Comparison of ENCODE assay signal across 20 cellular contexts in genomic region chr9:127390243-127390535, GRCh38.
"Had no signal": no experiment of that assay in that cellular context is flagged by ENCODE, and none has a peak within 500 bp of the region (broad histone marks: within the 10 kb centered on the region; RNA-seq: fewer than 3 reads in every experiment).

No MANE protein-coding gene starts in this region.

- ATAC-seq: left lobe of liver; pancreas; stimulated activated effector memory CD8-positive, alpha-beta T cell treated with anti-CD3 and anti-CD28 coated beads, Interleukin-12 subunit alpha, Interleukin-12 subunit beta, amount 100 ng/mL, for 72 hours; WTC11 had no signal

- H3K27ac ChIP-seq: breast epithelium, esophagus squamous epithelium, pancreas, thoracic aorta had no signal

- H3K9me3 ChIP-seq: breast epithelium, esophagus squamous epithelium, pancreas, thoracic aorta had no signal

- H3K4me1 ChIP-seq: breast epithelium, pancreas had no signal

- H3K36me3 ChIP-seq: breast epithelium, pancreas had no signal

- DNase-seq: activated CD4-positive, alpha-beta T cell treated with anti-CD3 and anti-CD28 coated beads for 48 hours; activated CD8-positive, alpha-beta memory T cell treated with anti-CD3 and anti-CD28 coated beads, Interleukin-2, amount 50 U/mL, for 48 hours; activated naive CD4-positive, alpha-beta T cell; anterior cingulate cortex; cerebellar nuclear complex; effector CD8-positive, alpha-beta T cell; esophagus squamous epithelium; hippocampal formation; pancreas; stimulated activated CD4-positive, alpha-beta T cell treated with anti-CD3 and anti-CD28 coated beads, Interleukin-12 subunit alpha, Interleukin-12 subunit beta, amount 100 ng/mL, for 4 hours; stimulated activated CD4-positive, alpha-beta T cell treated with anti-CD3 and anti-CD28 coated beads, Interleukin-2, amount 100 ng/mL, for 24 hours had no signal

- H3K9me3 Mint-ChIP-seq: stimulated activated effector memory CD8-positive, alpha-beta T cell treated with anti-CD3 and anti-CD28 coated beads, Interleukin-12 subunit alpha, Interleukin-12 subunit beta, amount 100 ng/mL, for 72 hours; WTC11 had no signal

- H3K27me3 ChIP-seq: breast epithelium, esophagus squamous epithelium, pancreas had no signal

- H3K4me3 Mint-ChIP-seq: stimulated activated effector memory CD8-positive, alpha-beta T cell treated with anti-CD3 and anti-CD28 coated beads, Interleukin-12 subunit alpha, Interleukin-12 subunit beta, amount 100 ng/mL, for 72 hours; WTC11 had no signal

- H3K36me3 Mint-ChIP-seq: stimulated activated effector memory CD8-positive, alpha-beta T cell treated with anti-CD3 and anti-CD28 coated beads, Interleukin-12 subunit alpha, Interleukin-12 subunit beta, amount 100 ng/mL, for 72 hours; WTC11 had no signal

- H3K27ac Mint-ChIP-seq: stimulated activated effector memory CD8-positive, alpha-beta T cell treated with anti-CD3 and anti-CD28 coated beads, Interleukin-12 subunit alpha, Interleukin-12 subunit beta, amount 100 ng/mL, for 72 hours; WTC11 had no signal

- H3K4me3 ChIP-seq: breast epithelium, esophagus squamous epithelium, pancreas, thoracic aorta had no signal

- FAIRE-seq: endothelial cell of umbilical vein, keratinocyte, pancreas, TTC549, urothelium cell line had no signal
